1 cellular context compared by ENCODE assay signal in the genomic region with DNA sequence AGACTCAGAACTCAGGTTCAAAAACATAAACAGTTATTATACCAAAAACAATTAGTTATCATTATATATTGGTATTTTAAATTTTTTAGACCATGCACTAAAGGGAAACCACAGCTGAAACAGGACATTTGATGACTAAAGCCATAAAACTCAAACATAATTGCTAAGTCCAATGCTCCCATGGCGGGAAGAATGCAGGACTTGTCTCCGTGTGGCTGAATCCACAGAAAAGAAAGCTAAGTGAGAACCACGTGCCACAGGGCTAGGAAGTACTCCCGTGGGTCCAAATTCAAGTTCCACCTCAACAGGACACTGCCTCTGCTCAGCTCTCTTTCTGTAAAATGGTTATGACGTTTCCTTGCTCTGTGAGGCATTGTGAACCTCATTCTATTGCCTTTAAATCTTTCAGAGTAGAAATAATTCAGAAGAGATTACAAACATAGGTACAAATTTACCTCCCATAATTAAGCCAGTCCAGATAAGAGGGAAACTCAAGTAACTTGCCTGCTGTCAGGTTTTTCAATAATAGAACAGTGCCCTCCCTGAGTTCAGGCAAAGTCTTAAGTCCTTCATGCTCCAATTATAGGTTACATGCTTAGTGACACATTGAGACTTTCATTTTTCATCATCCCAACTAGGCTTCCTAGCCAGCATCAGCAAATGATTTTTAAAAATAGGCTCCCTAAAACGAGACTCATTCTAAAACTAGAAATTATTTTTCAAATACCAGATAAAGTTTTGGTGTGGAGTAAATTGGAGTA.
TF ChIP-seq lines count a peak whose summit lies in the region.

No MANE protein-coding gene starts in this region.

TF ChIP-seq in HEK293T, 16 proteins besides CTCF, POLR2A, EP300 and RAD21 (continued from another document):
- TF ChIP-seq PKNOX1 (IDR thresholded peaks at IDR 0.05): no peak
